8 cellular contexts compared by ENCODE assay signal in the genomic region with DNA sequence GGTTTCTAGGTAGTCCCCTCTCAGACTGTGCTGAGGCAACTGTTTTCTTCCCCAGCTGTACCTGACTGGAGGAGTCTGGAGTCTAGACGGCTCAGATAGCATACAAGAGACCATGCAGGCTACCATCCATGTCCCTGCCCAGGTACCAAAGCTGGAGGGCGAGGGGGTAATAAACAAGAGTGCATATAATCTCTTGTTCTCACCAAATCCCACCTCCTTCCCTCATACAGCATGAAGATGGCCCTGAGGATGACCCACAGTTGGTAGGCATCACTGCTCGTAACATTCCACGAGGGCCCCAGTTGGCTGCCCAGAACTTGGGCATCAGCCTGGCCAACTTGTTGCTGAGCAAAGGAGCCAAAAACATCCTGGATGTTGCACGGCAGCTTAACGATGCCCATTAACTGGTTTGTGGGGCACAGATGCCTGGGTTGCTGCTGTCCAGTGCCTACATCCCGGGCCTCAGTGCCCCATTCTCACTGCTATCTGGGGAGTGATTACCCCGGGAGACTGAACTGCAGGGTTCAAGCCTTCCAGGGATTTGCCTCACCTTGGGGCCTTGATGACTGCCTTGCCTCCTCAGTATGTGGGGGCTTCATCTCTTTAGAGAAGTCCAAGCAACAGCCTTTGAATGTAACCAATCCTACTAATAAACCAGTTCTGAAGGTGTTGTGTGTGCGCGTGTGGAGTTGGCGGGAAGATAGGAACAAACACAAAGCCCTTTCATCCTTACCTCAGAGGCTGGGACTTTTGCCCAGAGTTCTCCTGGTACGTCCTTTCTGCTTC. TPM values are rescaled to one million over a fixed set of nuclear protein-coding genes. Genes with fewer than 3 reads are reported as not detected.
DNase-seq lines count a peak whose midpoint lies in the region; ATAC-seq, FAIRE-seq and TF ChIP-seq lines count a peak whose summit lies in the region.

No MANE protein-coding gene starts in this region.

- H3K27me3 Mint-ChIP-seq in activated T-helper 2 cell treated with anti-CD3 and anti-CD28 coated beads, Interferon-gamma antibody, Interleukin-2, Interleukin-4, amounts not matched to agents 10 μg/mL and 5 μg/mL and 100 μg/mL, durations not matched to agents 14 hours and 24 hours and 36 hours (ENCODE audit: low read depth) = peaks cover 2% of the 10 kb centered on the region

- dilution Hi-C loops in keratinocyte (cut with MboI; ENCODE audit: extremely low pct_ligation_motif_present, low sequenced_read_pairs) = no loop called here

- H3K9me1 ChIP-seq in keratinocyte (ENCODE audit: control insufficient read depth, extremely low read depth, insufficient read depth, low read length) = no peaks in the 10 kb centered on the region

- H2AFZ ChIP-seq in keratinocyte (ENCODE audit: control insufficient read depth, low read length) = no peak overlapping the region

- peaks cover 34% of the 10 kb centered on the region for H3K79me2 ChIP-seq in keratinocyte (ENCODE audit: control insufficient read depth, insufficient read depth, low read length)

- peaks cover 62% of the 10 kb centered on the region for H3K36me3 Mint-ChIP-seq in activated T-helper 2 cell treated with anti-CD3 and anti-CD28 coated beads, Interferon-gamma antibody, Interleukin-2, Interleukin-4, amounts not matched to agents 10 μg/mL and 5 μg/mL and 100 μg/mL, durations not matched to agents 14 hours and 24 hours and 36 hours (ENCODE audit: low read depth)

- H3K4me1 Mint-ChIP-seq in activated T-helper 2 cell treated with anti-CD3 and anti-CD28 coated beads, Interferon-gamma antibody, Interleukin-2, Interleukin-4, amounts not matched to agents 10 μg/mL and 5 μg/mL and 100 μg/mL, durations not matched to agents 14 hours and 24 hours and 36 hours (ENCODE audit: low read depth) = peaks cover 42% of the 10 kb centered on the region

- H4K20me1 ChIP-seq in keratinocyte (ENCODE audit: control insufficient read depth, extremely low read depth, insufficient read depth, low read length) = no peaks in the 10 kb centered on the region

- peak overlapping the region; percentile 75 for H3K27ac Mint-ChIP-seq in activated T-helper 2 cell treated with anti-CD3 and anti-CD28 coated beads, Interferon-gamma antibody, Interleukin-2, Interleukin-4, amounts not matched to agents 10 μg/mL and 5 μg/mL and 100 μg/mL, durations not matched to agents 14 hours and 24 hours and 36 hours

- H3K4me3 Mint-ChIP-seq in activated T-helper 2 cell treated with anti-CD3 and anti-CD28 coated beads, Interferon-gamma antibody, Interleukin-2, Interleukin-4, amounts not matched to agents 10 μg/mL and 5 μg/mL and 100 μg/mL, durations not matched to agents 14 hours and 24 hours and 36 hours (ENCODE audit: low read depth) = peak overlapping the region; percentile 92

- no peak for DNase-seq in activated T-helper 2 cell treated with anti-CD3 and anti-CD28 coated beads, Interferon-gamma antibody, Interleukin-2, Interleukin-4, amounts not matched to agents 10 μg/mL and 5 μg/mL and 100 μg/mL, durations not matched to agents 14 hours and 24 hours and 36 hours (ENCODE audit: low spot score)
- DNase-seq in keratinocyte (ENCODE audit: low read depth, low spot score) (no peak), NCI-H1694 (lab: John Stamatoyannopoulos, UW) (no peak)

- no peak for FAIRE-seq in keratinocyte (lab: Jason Lieb, UNC)

- H3K4me3 ChIP-seq in keratinocyte (ENCODE audit: control insufficient read depth in 2 of 3, extremely low read depth in 1 of 3, insufficient read depth in 2 of 3, low read depth in 1 of 3, low read length in 3 of 3) = peak overlapping the region; percentile 71 to 93 (median 78)

- peak overlapping the region; percentile 99 for H3K27ac ChIP-seq in 22Rv1
- peak overlapping the region; percentile 56 for H3K27ac ChIP-seq in keratinocyte (ENCODE audit: control insufficient read depth, insufficient read depth, low read length)

- no peak for TF ChIP-seq CTCF in 22Rv1 (IDR thresholded peaks at IDR 0.05)
- TF ChIP-seq CTCF in keratinocyte (optimal IDR thresholded peaks at IDR 0.05 in 1 of 3, IDR thresholded peaks at IDR 0.05 in 1 of 3, conservative IDR thresholded peaks at IDR 0.05 in 1 of 3; ENCODE audit: extremely low read depth in 1 of 3, insufficient read depth in 2 of 3, low read length in 3 of 3) = no peak

- peak overlapping the region; percentile 81 for H3K9ac ChIP-seq in keratinocyte (ENCODE audit: control insufficient read depth, extremely low read depth, insufficient read depth, low read length)

- peak; percentile 35 for TF ChIP-seq POLR2A in GM19099 (IDR thresholded peaks at IDR 0.05; ENCODE audit: extremely low read depth, insufficient read length, low read depth)

- peaks cover 35 to 41% of the 10 kb centered on the region in 2 experiments for H3K36me3 ChIP-seq in keratinocyte (ENCODE audit: control insufficient read depth in 2 of 2, extremely low read depth in 1 of 2, insufficient read depth in 2 of 2, low read length in 2 of 2)

- H3K9me3 Mint-ChIP-seq in activated T-helper 2 cell treated with anti-CD3 and anti-CD28 coated beads, Interferon-gamma antibody, Interleukin-2, Interleukin-4, amounts not matched to agents 10 μg/mL and 5 μg/mL and 100 μg/mL, durations not matched to agents 14 hours and 24 hours and 36 hours = no peaks in the 10 kb centered on the region

- H3K4me1 ChIP-seq in keratinocyte (ENCODE audit: control insufficient read depth, extremely low read depth, insufficient read depth, low read length) = peaks cover 17% of the 10 kb centered on the region

- ATAC-seq in HG03175 (IDR thresholded peaks at IDR 0.05; ENCODE audit: unreplicated experiment) (no peak), GM18858 (IDR thresholded peaks at IDR 0.05; ENCODE audit: unreplicated experiment) (no peak), HG03565 (IDR thresholded peaks at IDR 0.05; ENCODE audit: unreplicated experiment) (no peak)

- intact Hi-C loops in activated T-helper 2 cell treated with anti-CD3 and anti-CD28 coated beads, Interferon-gamma antibody, Interleukin-2, Interleukin-4, amounts not matched to agents 10 μg/mL and 5 μg/mL and 100 μg/mL, durations not matched to agents 14 hours and 24 hours and 36 hours (cut with micrococcal nuclease) = no loop called here

- H3K9me3 ChIP-seq in keratinocyte (ENCODE audit: control insufficient read depth, low read depth, low read length) = no peaks in the 10 kb centered on the region

- H3K27me3 ChIP-seq in keratinocyte (ENCODE audit: control insufficient read depth, extremely low read depth, insufficient read depth, low read length) = no peaks in the 10 kb centered on the region

- peak overlapping the region; percentile 96 for H3K4me2 ChIP-seq in keratinocyte (ENCODE audit: control insufficient read depth, extremely low read depth, insufficient read depth, low read depth, low read length)

RNA-seq across cellular contexts. Expression of a gene that starts 8.4 kb away (rescaled TPM):
- total RNA-seq in activated T-helper 2 cell treated with anti-CD3 and anti-CD28 coated beads, Interferon-gamma antibody, Interleukin-2, Interleukin-4, amounts not matched to agents 10 μg/mL and 5 μg/mL and 100 μg/mL, durations not matched to agents 14 hours and 24 hours and 36 hours = 57.4 and 59.0 TPM in 2 replicates
- polyA plus RNA-seq in keratinocyte = 43.5 to 52.0 TPM (median 48.7 TPM) in 3 replicates
- polyA plus RNA-seq in keratinocyte (2011; ENCODE audit: low read depth) = 13.8 TPM
- polyA plus RNA-seq in keratinocyte (2011; cell fraction: cytosol; rRNA removed) = 40.8 and 42.6 TPM in 2 replicates
- 39.2 and 43.5 TPM in 2 replicates for polyA plus RNA-seq in keratinocyte (2011; cell fraction: nucleus; rRNA removed)
- 19.8 and 42.8 TPM in 2 replicates for polyA plus RNA-seq in keratinocyte (2012; ENCODE audit: low replicate concordance)
- 35.2 to 44.8 TPM (median 38.1 TPM) in 3 replicates for polyA minus RNA-seq in keratinocyte
- 29.9 TPM for polyA minus RNA-seq in keratinocyte (2011; cell fraction: cytosol; rRNA and poly(A)+ RNA removed)
- 14.7 and 15.7 TPM in 2 replicates for polyA minus RNA-seq in keratinocyte (2011; cell fraction: nucleus; rRNA and poly(A)+ RNA removed)

RNA-seq across cellular contexts. Expression of a gene that starts 8.6 kb away (rescaled TPM):
- total RNA-seq in activated T-helper 2 cell treated with anti-CD3 and anti-CD28 coated beads, Interferon-gamma antibody, Interleukin-2, Interleukin-4, amounts not matched to agents 10 μg/mL and 5 μg/mL and 100 μg/mL, durations not matched to agents 14 hours and 24 hours and 36 hours = 82.2 and 83.4 TPM in 2 replicates
- 59.7 to 75.4 TPM (median 60.4 TPM) in 3 replicates for polyA plus RNA-seq in keratinocyte
- polyA plus RNA-seq in keratinocyte (2011; ENCODE audit: low read depth) = 10.2 TPM
- 35.9 and 52.5 TPM in 2 replicates for polyA plus RNA-seq in keratinocyte (2011; cell fraction: cytosol; rRNA removed)
- 189 and 239 TPM in 2 replicates for polyA plus RNA-seq in keratinocyte (2011; cell fraction: nucleus; rRNA removed)
- 28.4 and 34.3 TPM in 2 replicates for polyA plus RNA-seq in keratinocyte (2012; ENCODE audit: low replicate concordance)
- polyA minus RNA-seq in keratinocyte = 91.8 to 112 TPM (median 99.5 TPM) in 3 replicates
- polyA minus RNA-seq in keratinocyte (2011; cell fraction: cytosol; rRNA and poly(A)+ RNA removed) = 50.5 TPM
- 85.9 and 92.7 TPM in 2 replicates for polyA minus RNA-seq in keratinocyte (2011; cell fraction: nucleus; rRNA and poly(A)+ RNA removed)

RNA-seq across cellular contexts. Expression of a gene that starts 14.1 kb away (rescaled TPM):
- total RNA-seq in activated T-helper 2 cell treated with anti-CD3 and anti-CD28 coated beads, Interferon-gamma antibody, Interleukin-2, Interleukin-4, amounts not matched to agents 10 μg/mL and 5 μg/mL and 100 μg/mL, durations not matched to agents 14 hours and 24 hours and 36 hours = 24.6 and 25.2 TPM in 2 replicates
- polyA plus RNA-seq in keratinocyte = 2.8 to 3.6 TPM (median 2.9 TPM) in 3 replicates
- polyA plus RNA-seq in keratinocyte (2011; ENCODE audit: low read depth) = 12.0 TPM
- 2.0 and 2.2 TPM in 2 replicates for polyA plus RNA-seq in keratinocyte (2011; cell fraction: cytosol; rRNA removed)
- polyA plus RNA-seq in keratinocyte (2011; cell fraction: nucleus; rRNA removed) = 7.9 and 10.3 TPM in 2 replicates
- polyA plus RNA-seq in keratinocyte (2012; ENCODE audit: low replicate concordance) = 3.8 and 8.4 TPM in 2 replicates
- 4.4 to 11.3 TPM (median 5.4 TPM) in 3 replicates for polyA minus RNA-seq in keratinocyte
- 4.2 TPM for polyA minus RNA-seq in keratinocyte (2011; cell fraction: cytosol; rRNA and poly(A)+ RNA removed)
- 7.7 and 8.5 TPM in 2 replicates for polyA minus RNA-seq in keratinocyte (2011; cell fraction: nucleus; rRNA and poly(A)+ RNA removed)

RNA-seq across cellular contexts. Expression of a gene that starts 25.5 kb away (rescaled TPM):
- 24.3 and 25.8 TPM in 2 replicates for total RNA-seq in activated T-helper 2 cell treated with anti-CD3 and anti-CD28 coated beads, Interferon-gamma antibody, Interleukin-2, Interleukin-4, amounts not matched to agents 10 μg/mL and 5 μg/mL and 100 μg/mL, durations not matched to agents 14 hours and 24 hours and 36 hours
- polyA plus RNA-seq in keratinocyte = 9.0 to 18.9 TPM (median 12.1 TPM) in 3 replicates
- 21.7 TPM for polyA plus RNA-seq in keratinocyte (2011; ENCODE audit: low read depth)
- polyA plus RNA-seq in keratinocyte (2011; cell fraction: cytosol; rRNA removed) = 9.2 and 12.5 TPM in 2 replicates
- 22.8 and 28.2 TPM in 2 replicates for polyA plus RNA-seq in keratinocyte (2011; cell fraction: nucleus; rRNA removed)
- polyA plus RNA-seq in keratinocyte (2012; ENCODE audit: low replicate concordance) = 18.6 and 44.7 TPM in 2 replicates
- polyA minus RNA-seq in keratinocyte = 24.4 to 37.2 TPM (median 29.3 TPM) in 3 replicates
- polyA minus RNA-seq in keratinocyte (2011; cell fraction: cytosol; rRNA and poly(A)+ RNA removed) = 13.2 TPM
- polyA minus RNA-seq in keratinocyte (2011; cell fraction: nucleus; rRNA and poly(A)+ RNA removed) = 11.3 and 15.9 TPM in 2 replicates

RNA-seq across cellular contexts. Expression of a gene that starts 28.3 kb away (rescaled TPM):
- total RNA-seq in activated T-helper 2 cell treated with anti-CD3 and anti-CD28 coated beads, Interferon-gamma antibody, Interleukin-2, Interleukin-4, amounts not matched to agents 10 μg/mL and 5 μg/mL and 100 μg/mL, durations not matched to agents 14 hours and 24 hours and 36 hours = 29.8 and 35.5 TPM in 2 replicates
- 15.6 to 21.9 TPM (median 18.5 TPM) in 3 replicates for polyA plus RNA-seq in keratinocyte
- polyA plus RNA-seq in keratinocyte (2011; ENCODE audit: low read depth) = 28.1 TPM
- 11.0 and 11.4 TPM in 2 replicates for polyA plus RNA-seq in keratinocyte (2011; cell fraction: cytosol; rRNA removed)
- polyA plus RNA-seq in keratinocyte (2011; cell fraction: nucleus; rRNA removed) = 54.0 and 55.8 TPM in 2 replicates
- polyA plus RNA-seq in keratinocyte (2012; ENCODE audit: low replicate concordance) = 9.9 and 22.4 TPM in 2 replicates
- 18.5 to 47.8 TPM (median 31.0 TPM) in 3 replicates for polyA minus RNA-seq in keratinocyte
- polyA minus RNA-seq in keratinocyte (2011; cell fraction: cytosol; rRNA and poly(A)+ RNA removed) = 18.8 TPM
- 13.1 and 29.6 TPM in 2 replicates for polyA minus RNA-seq in keratinocyte (2011; cell fraction: nucleus; rRNA and poly(A)+ RNA removed)
